8 cellular contexts compared by ENCODE assay signal in the genomic region with DNA sequence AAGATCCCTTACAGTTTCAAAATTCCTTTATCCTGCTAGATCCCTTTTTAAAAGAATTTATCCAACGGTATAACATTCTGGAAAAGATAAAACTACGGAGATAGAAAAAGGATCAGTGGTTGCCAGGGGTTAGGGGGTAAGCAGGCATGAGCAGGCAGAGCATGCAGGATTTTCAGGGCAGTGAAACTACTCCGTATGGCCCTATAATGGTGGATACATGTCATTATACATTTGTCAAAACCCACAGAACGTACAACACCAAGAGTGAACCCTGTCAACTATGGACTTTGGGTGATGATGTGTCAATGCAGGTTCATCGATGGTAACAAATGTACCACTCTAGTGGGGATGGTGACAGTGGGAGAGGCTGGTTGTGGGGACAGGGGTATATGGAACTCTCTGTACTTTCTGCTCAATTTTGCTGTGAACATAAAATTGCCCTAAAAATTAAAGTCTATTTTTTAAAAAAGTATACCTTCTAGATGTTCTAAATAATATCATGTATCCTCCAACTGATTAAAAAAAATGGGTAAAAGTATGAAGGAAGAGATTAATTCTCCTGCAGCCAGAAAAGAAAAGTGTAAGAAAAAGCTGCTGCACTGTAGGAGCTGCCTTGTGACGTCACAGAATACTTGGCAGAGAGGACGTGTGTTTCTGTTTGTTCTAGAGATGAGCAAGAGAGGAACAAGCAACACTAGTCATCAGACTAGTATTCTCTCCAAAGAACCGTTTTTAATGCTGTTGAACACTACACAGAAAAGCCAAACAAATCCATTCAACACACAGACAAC. TPM values are rescaled to one million over a fixed set of nuclear protein-coding genes. Genes with fewer than 3 reads are reported as not detected.
DNase-seq lines count a peak whose midpoint lies in the region; ATAC-seq, FAIRE-seq and TF ChIP-seq lines count a peak whose summit lies in the region.

No MANE protein-coding gene starts in this region.

- H3K9me3 ChIP-seq in OCI-LY7 (ENCODE audit: low read length) = peaks cover 19% of the 10 kb centered on the region
- no peaks in the 10 kb centered on the region for H3K9me3 ChIP-seq in right lobe of liver

- FAIRE-seq in bronchial epithelial cell (lab: Jason Lieb, UNC) = peak; percentile 72

- H3K4me3 ChIP-seq in OCI-LY7 (ENCODE audit: low read depth, low read length, poor library complexity, severe bottlenecking) (no peak overlapping the region), bronchial epithelial cell (ENCODE audit: low read depth, low read length) (no peak overlapping the region), right lobe of liver (no peak overlapping the region)

- peak; percentile 51 for DNase-seq in stimulated activated CD4-positive, alpha-beta T cell treated with anti-CD3 and anti-CD28 coated beads, Interleukin-2, amount 100 ng/mL, for 4 hours (ENCODE audit: low read depth)
- no peak for DNase-seq in stimulated activated CD4-positive, alpha-beta T cell treated with anti-CD3 and anti-CD28 coated beads, Interleukin-12 subunit alpha, Interleukin-12 subunit beta, amount 100 ng/mL, for 4 hours
- peak; percentile 41 for DNase-seq in OCI-LY7 (ENCODE audit: low spot score)
- peak; percentile 93 for DNase-seq in bronchial epithelial cell (ENCODE audit: low read depth)
- peak in 1 of 3 donors; percentile 64 for DNase-seq in right lobe of liver
- no peak for DNase-seq in NCI-H2081 (lab: John Stamatoyannopoulos, UW)
- DNase-seq in effector CD8-positive, alpha-beta T cell (lab: John Stamatoyannopoulos, UW) = no peak

- no peak for TF ChIP-seq POLR2A in right lobe of liver (IDR thresholded peaks at IDR 0.05)

- peaks cover 98% of the 10 kb centered on the region for H3K79me2 ChIP-seq in OCI-LY7 (ENCODE audit: insufficient read depth, low read depth, low read length)

- ATAC-seq in HG02885 (IDR thresholded peaks at IDR 0.05; ENCODE audit: poor library complexity, unreplicated experiment) (peak; percentile 95), right lobe of liver (peak; percentile 87 to 100 (median 94))

- TF ChIP-seq CTCF in OCI-LY7 (conservative IDR thresholded peaks at IDR 0.05; ENCODE audit: low read length) (no peak), bronchial epithelial cell (IDR thresholded peaks at IDR 0.05; ENCODE audit: insufficient read depth, low read length, severe bottlenecking) (no peak), right lobe of liver (IDR thresholded peaks at IDR 0.05) (no peak)

- WGBS in right lobe of liver (ENCODE audit: insufficient coverage, low coverage, low lambda C conversion rate, missing lambda C conversion rate) = 41% methylated on average over 8 of the region's 8 CpGs

- peaks cover 39% of the 10 kb centered on the region for H3K36me3 ChIP-seq in OCI-LY7 (ENCODE audit: insufficient read depth, low read length)
- no peaks in the 10 kb centered on the region for H3K36me3 ChIP-seq in bronchial epithelial cell (ENCODE audit: control insufficient read depth, insufficient read depth, low read length)
- H3K36me3 ChIP-seq in right lobe of liver = no peaks in the 10 kb centered on the region

- H3K27me3 ChIP-seq in bronchial epithelial cell (ENCODE audit: control insufficient read depth, insufficient read depth, low read length) (no peaks in the 10 kb centered on the region), right lobe of liver (no peaks in the 10 kb centered on the region)

- POLR2A ChIA-PET in OCI-LY7 (lab: Charles Lee) = interaction anchor here (0.7 to 1.7 kb wide), 2 partner anchors 86 to 160 kb away, joined by 4 read pairs; no protein-coding TSS in a partner anchor

- H3K27ac ChIP-seq in OCI-LY7 (ENCODE audit: low read depth, low read length, poor library complexity, severe bottlenecking) = no peak overlapping the region
- H3K27ac ChIP-seq in right lobe of liver = peak overlapping the region in 1 of 3 donors; percentile 41

- CTCF ChIA-PET in OCI-LY7 (lab: Charles Lee; ENCODE audit: unreplicated experiment) = no interaction called here

- H3K4me2 ChIP-seq in OCI-LY7 (ENCODE audit: low read length) = no peak overlapping the region

- no peaks in the 10 kb centered on the region for H3K9me2 ChIP-seq in OCI-LY7 (ENCODE audit: insufficient read depth, low read length)

- H2AFZ ChIP-seq in OCI-LY7 (ENCODE audit: low read length) = no peak overlapping the region

- H3K4me1 ChIP-seq in OCI-LY7 (ENCODE audit: insufficient read depth, low read length, poor library complexity, severe bottlenecking) (peaks cover 10% of the 10 kb centered on the region), right lobe of liver (peaks cover 0 to 10% (median 0%) of the 10 kb centered on the region in 4 donors)

- H4K20me1 ChIP-seq in OCI-LY7 (ENCODE audit: insufficient read depth, low read length) = no peaks in the 10 kb centered on the region

- intact Hi-C loops in OCI-LY7 (cut with micrococcal nuclease; ENCODE audit: unreplicated experiment) (no loop called here), right lobe of liver (cut with DNase I) (no loop called here)

- BruUV-seq in OCI-LY7 (replicated peaks; lab: Mats Ljungman, UMichigan) = no TSS peak

RNA-seq across cellular contexts. Expression of gene ANKRD44, which starts 23.6 kb away (rescaled TPM):
- total RNA-seq in OCI-LY7 (2014; rRNA removed; shearing (Covaris generic)) = 70.3 and 73.7 TPM in 2 replicates
- total RNA-seq in OCI-LY7 (2022) = 69.4 and 86.6 TPM in 2 replicates
- total RNA-seq in bronchial epithelial cell = 0.26 and 0.90 TPM in 2 replicates
- 10 to 100 TPM in 4 of 6 experiments, 1 to 10 TPM in 2; 7.9 to 19.5 (median 13.3) TPM for total RNA-seq in right lobe of liver

Comparison
In these comparisons a context has a peak if more than half of its experiments do, and no peak if none do; other contexts are left out.
1. DNase-seq: peak in stimulated activated CD4-positive, alpha-beta T cell treated with anti-CD3 and anti-CD28 coated beads, Interleukin-2, amount 100 ng/mL, for 4 hours (single experiment), OCI-LY7 (single experiment) and bronchial epithelial cell (single experiment); none in stimulated activated CD4-positive, alpha-beta T cell treated with anti-CD3 and anti-CD28 coated beads, Interleukin-12 subunit alpha, Interleukin-12 subunit beta, amount 100 ng/mL, for 4 hours (single experiment), NCI-H2081 (0 of 2) and effector CD8-positive, alpha-beta T cell (single experiment).